In the genomic region with DNA sequence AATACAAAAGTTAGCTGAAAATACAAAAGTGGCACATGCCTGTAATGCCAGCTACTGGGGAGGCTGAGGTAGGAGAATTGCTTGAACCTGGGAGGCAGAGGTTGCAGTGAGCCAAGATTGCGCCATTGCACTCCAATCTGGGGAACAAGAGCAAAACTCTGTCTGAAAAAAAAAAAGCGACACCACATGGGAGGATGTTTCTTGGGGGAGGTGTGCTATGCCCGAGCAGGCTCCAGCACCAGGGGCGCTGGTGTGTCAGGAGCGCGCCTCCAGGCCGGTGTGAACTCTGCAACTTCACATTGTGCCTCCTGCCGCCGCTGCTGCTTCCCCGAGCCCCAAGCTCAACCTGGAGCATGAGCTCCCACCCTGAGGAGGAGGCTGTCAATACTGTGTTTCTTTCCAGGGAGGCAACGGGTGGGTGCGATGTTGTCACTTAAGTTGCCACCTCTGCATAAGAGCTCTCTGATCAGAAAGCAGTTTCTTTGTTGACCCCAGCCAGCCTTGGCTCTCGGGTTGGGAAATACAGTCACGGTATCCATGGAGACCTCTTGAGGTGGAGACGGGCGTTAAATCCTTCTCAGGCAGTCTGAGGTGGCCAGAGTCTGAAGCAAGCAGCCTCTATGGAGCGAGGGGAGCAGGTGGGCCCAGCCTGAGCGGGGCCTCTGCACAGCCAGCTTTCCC, we compare ENCODE assay signal across 11 cellular contexts. TPM values are rescaled to one million over a fixed set of nuclear protein-coding genes. Genes with fewer than 3 reads are reported as not detected.
DNase-seq lines count a peak whose midpoint lies in the region; ATAC-seq and TF ChIP-seq lines count a peak whose summit lies in the region.
"Had no signal": no experiment of that assay in that cellular context is flagged by ENCODE, and none has a peak within 500 bp of the region (broad histone marks: within the 10 kb centered on the region; RNA-seq: fewer than 3 reads in every experiment).

No MANE protein-coding gene starts in this region.

- DNase-seq in NCI-H2227 (lab: John Stamatoyannopoulos, UW; ENCODE audit: unreplicated experiment) (peak; percentile 71), lower lobe of right lung (no peak), prostate gland (ENCODE audit: low spot score) (no peak), osteocyte (ENCODE audit: extremely low spot score, unreplicated experiment) (no peak), hippocampal formation (lab: John Stamatoyannopoulos, UW) (no peak)
- DNase-seq: DND-41, NCI-H446 treated with DMSO at 0.1 percent for 48 hours had no signal

- no peaks in the 10 kb centered on the region for H3K27me3 ChIP-seq in BLaER1 treated with 17β-estradiol and CSF1 and Interleukin-3, amounts not matched to agents 10 nM and 100 nM
- H3K27me3 ChIP-seq in lower lobe of right lung (ENCODE audit: low read depth) (no peaks in the 10 kb centered on the region), prostate gland (replicated peaks; ENCODE audit: insufficient read depth) (no peaks in the 10 kb centered on the region)
- H3K27me3 ChIP-seq: esophagus muscularis mucosa had no signal

- peak; percentile 48 to 65 for ATAC-seq in lower lobe of right lung
- ATAC-seq in GM18519 (IDR thresholded peaks at IDR 0.05; ENCODE audit: low FRiP score, unreplicated experiment), result no peak

- WGBS in prostate gland, result 80% methylated on average over 18 of the region's 18 CpGs

- peak; percentile 24 to 58 for TF ChIP-seq CTCF in brain (conservative IDR thresholded peaks at IDR 0.05)
- TF ChIP-seq CTCF in lower lobe of right lung (IDR thresholded peaks at IDR 0.05), result peak; percentile 58
- TF ChIP-seq CTCF in prostate gland (IDR thresholded peaks at IDR 0.05), result no peak
- no peak for TF ChIP-seq CTCF in osteocyte (IDR thresholded peaks at IDR 0.05)

- no peak overlapping the region for H3K4me3 ChIP-seq in BLaER1 treated with 17β-estradiol and CSF1 and Interleukin-3, amounts not matched to agents 10 nM and 100 nM
- H3K4me3 ChIP-seq in lower lobe of right lung, result peak overlapping the region; percentile 21
- no peak overlapping the region for H3K4me3 ChIP-seq in prostate gland
- H3K4me3 ChIP-seq: esophagus muscularis mucosa had no signal

- H3K9ac ChIP-seq in BLaER1 treated with 17β-estradiol and CSF1 and Interleukin-3, amounts not matched to agents 10 nM and 100 nM, result peak overlapping the region in 6 of 11 experiments; percentile 0 to 58 (median 29); a peak in 7 of 22 replicates

- H3K9me3 ChIP-seq in BLaER1 treated with 17β-estradiol and CSF1 and Interleukin-3, amounts not matched to agents 10 nM and 100 nM (replicated peaks in 1 of 11), result no peaks in the 10 kb centered on the region
- H3K9me3 ChIP-seq in lower lobe of right lung (no peaks in the 10 kb centered on the region), prostate gland (no peaks in the 10 kb centered on the region)
- H3K9me3 ChIP-seq: esophagus muscularis mucosa had no signal

- H3K27me3 Mint-ChIP-seq in brain (no peaks in the 10 kb centered on the region), osteocyte (ENCODE audit: unreplicated experiment) (no peaks in the 10 kb centered on the region)

- no peaks in the 10 kb centered on the region for H3K9me3 Mint-ChIP-seq in brain
- no peaks in the 10 kb centered on the region for H3K9me3 Mint-ChIP-seq in osteocyte (ENCODE audit: unreplicated experiment)

- intact Hi-C loops in lower lobe of right lung (cut with DNase I), result no loop called here
- intact Hi-C loops in prostate gland (cut with DNase I), result no loop called here

- peaks cover 0 to 85% (median 7%) of the 10 kb centered on the region in 11 experiments; a peak in 11 of 22 replicates for H4K20me1 ChIP-seq in BLaER1 treated with 17β-estradiol and CSF1 and Interleukin-3, amounts not matched to agents 10 nM and 100 nM

- H3K4me1 ChIP-seq in BLaER1 treated with 17β-estradiol and CSF1 and Interleukin-3, amounts not matched to agents 10 nM and 100 nM, result peaks cover 37 to 99% (median 79%) of the 10 kb centered on the region in 10 experiments
- peaks cover 48% of the 10 kb centered on the region for H3K4me1 ChIP-seq in lower lobe of right lung
- no peaks in the 10 kb centered on the region for H3K4me1 ChIP-seq in prostate gland (replicated peaks)

- H3K4me2 ChIP-seq in BLaER1 treated with 17β-estradiol and CSF1 and Interleukin-3, amounts not matched to agents 10 nM and 100 nM, result peak overlapping the region in 10 of 11 experiments; percentile 3 to 72 (median 60); a peak in 18 of 22 replicates

- TF ChIP-seq POLR2A in prostate gland (IDR thresholded peaks at IDR 0.05), result no peak

- H3K36me3 Mint-ChIP-seq in brain (peaks cover 9% of the 10 kb centered on the region), osteocyte (ENCODE audit: unreplicated experiment) (peaks cover 18% of the 10 kb centered on the region)

- peaks cover 24 to 89% (median 68%) of the 10 kb centered on the region in 11 experiments for H3K36me3 ChIP-seq in BLaER1 treated with 17β-estradiol and CSF1 and Interleukin-3, amounts not matched to agents 10 nM and 100 nM
- H3K36me3 ChIP-seq in lower lobe of right lung (peaks cover 58% of the 10 kb centered on the region), prostate gland (no peaks in the 10 kb centered on the region)

- H3K27ac ChIP-seq in BLaER1 treated with 17β-estradiol and CSF1 and Interleukin-3, amounts not matched to agents 10 nM and 100 nM, result peak overlapping the region in 9 of 11 experiments; percentile 13 to 55 (median 35); a peak in 11 of 22 replicates
- H3K27ac ChIP-seq in lower lobe of right lung (peak overlapping the region; percentile 79), prostate gland (no peak overlapping the region)

- peak overlapping the region; percentile 38 to 92 (median 62) for H3K27ac Mint-ChIP-seq in brain
- H3K27ac Mint-ChIP-seq in osteocyte (ENCODE audit: unreplicated experiment), result no peak overlapping the region

- H3K4me3 Mint-ChIP-seq in brain (peak overlapping the region in 1 of 5 experiments; percentile 41), osteocyte (ENCODE audit: unreplicated experiment) (no peak overlapping the region)

- H3K4me1 Mint-ChIP-seq in brain (peaks cover 20% of the 10 kb centered on the region), osteocyte (ENCODE audit: unreplicated experiment) (no peaks in the 10 kb centered on the region)

RNA-seq across cellular contexts. Expression of a gene that starts 18.9 kb away (rescaled TPM):
- 3.1 TPM for polyA plus RNA-seq in brain (ENCODE audit: insufficient read depth, low read depth, low replicate concordance)
- total RNA-seq in lower lobe of right lung (5.8 TPM), prostate gland (1 to 10 TPM; 2.8 to 8.3 TPM), osteocyte (0.19 and 0.21 TPM in 2 replicates)

Comparison
In these comparisons a context has a peak if more than half of its experiments do, and no peak if none do; other contexts are left out.
1. H3K27ac ChIP-seq: peak in BLaER1 treated with 17β-estradiol and CSF1 and Interleukin-3, amounts not matched to agents 10 nM and 100 nM (9 of 11) and lower lobe of right lung (single experiment); none in prostate gland (0 of 2).
2. CTCF ChIP-seq: peak in brain (2 of 2) and lower lobe of right lung (single experiment); none in prostate gland (0 of 4) and osteocyte (single experiment).